Comparison of ENCODE assay signal across 21 cellular contexts in the genomic region with DNA sequence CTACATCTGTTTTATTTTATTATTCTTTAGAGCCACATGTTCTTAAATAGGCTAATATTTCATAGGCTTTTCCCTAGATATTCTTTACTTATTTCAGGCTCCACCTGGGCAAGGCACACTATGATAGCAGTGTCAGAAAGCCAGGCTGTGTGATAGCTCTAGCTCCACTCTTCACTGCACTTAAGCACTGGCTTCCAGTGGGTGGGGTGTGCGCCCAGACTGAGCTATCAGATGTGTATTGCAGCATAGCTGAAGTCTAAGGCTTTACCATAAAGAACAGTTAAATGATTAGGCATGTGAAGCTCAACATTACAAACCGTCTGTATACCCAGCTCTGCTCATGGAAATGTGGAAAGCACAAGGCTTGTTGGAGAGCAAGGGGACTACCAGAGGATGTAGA.
"Had no signal": no experiment of that assay in that cellular context is flagged by ENCODE, and none has a peak within 500 bp of the region (broad histone marks: within the 10 kb centered on the region; RNA-seq: fewer than 3 reads in every experiment).

No MANE protein-coding gene starts in this region.

- ATAC-seq: HepG2 had no signal

- H3K9ac ChIP-seq: KMS-11 had no signal

- H3K27me3 ChIP-seq: SJCRH30 had no signal

- H3K4me3 ChIP-seq: SJCRH30 had no signal

- H3K27ac ChIP-seq: KMS-11, SJCRH30 had no signal

- H3K4me1 ChIP-seq: SJCRH30 had no signal

- H3K9me3 ChIP-seq: SJCRH30 had no signal

- DNase-seq: IMR-90, Kasumi-1, MM.1S, NCI-H1092 treated with DMSO at 0.1 percent for 48 hours, NCI-H1436, NCI-H187, NCI-H2029, NCI-H2081 treated with DMSO at 0.1 percent for 48 hours, NCI-H2171, NCI-H226, NCI-H446, NCI-H510A, NCI-H524 treated with DMSO at 0.1 percent for 48 hours, NCI-H69, NCI-H774, RPMI8226, SHP77 treated with DMSO at 0.1 percent for 48 hours, SJCRH30, T-helper 1 cell had no signal

- H3K36me3 ChIP-seq: SJCRH30 had no signal

- H3K4me2 ChIP-seq: KMS-11 had no signal
